10 cellular contexts compared by ENCODE assay signal in the genomic region with DNA sequence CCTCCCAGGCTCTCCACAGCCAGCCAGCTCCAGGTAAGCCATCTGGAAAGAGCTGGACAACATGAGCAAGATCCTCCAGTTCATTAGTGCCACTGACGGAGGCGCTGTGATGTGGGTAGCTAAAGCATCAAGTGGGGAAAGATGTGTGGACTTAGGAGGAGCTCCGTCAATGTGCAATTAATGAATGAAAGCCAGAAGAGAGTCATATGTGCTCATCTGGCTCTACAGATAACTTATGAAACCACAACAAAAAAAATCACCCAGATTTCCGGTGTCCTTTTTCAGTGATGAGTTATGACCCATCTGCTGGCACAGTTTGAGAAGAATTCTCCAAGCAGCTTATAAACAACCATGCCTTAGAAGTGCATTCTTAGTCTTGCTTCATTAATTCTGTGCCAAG.
DNase-seq lines count a peak whose midpoint lies in the region; ATAC-seq lines count a peak whose summit lies in the region.
"Had no signal": no experiment of that assay in that cellular context is flagged by ENCODE, and none has a peak within 500 bp of the region (broad histone marks: within the 10 kb centered on the region; RNA-seq: fewer than 3 reads in every experiment).

No MANE protein-coding gene starts in this region.

- no peak for ATAC-seq in left colon
- ATAC-seq in GM21447 (IDR thresholded peaks at IDR 0.05; ENCODE audit: unreplicated experiment), result no peak
- no peak for ATAC-seq in HG03025 (IDR thresholded peaks at IDR 0.05; ENCODE audit: low FRiP score, unreplicated experiment)
- ATAC-seq: activated CD8-positive, alpha-beta T cell treated with anti-CD3 and anti-CD28 coated beads for 36 hours had no signal

- intact Hi-C loops in left colon (cut with DNase I, micrococcal nuclease), result no loop called here

- no peak overlapping the region for H3K4me3 ChIP-seq in skeletal muscle cell (ENCODE audit: low read depth, low read length)
- H3K4me3 ChIP-seq: SK-N-MC had no signal

- DNase-seq in GM04503 (ENCODE audit: low read depth), result peak; percentile 86
- peak; percentile 11 to 39 for DNase-seq in NCI-H446 (lab: John Stamatoyannopoulos, UW)
- DNase-seq in dedifferentiated amniotic fluid mesenchymal stem cell (ENCODE audit: extremely low spot score), result peak; percentile 26
- peak; percentile 81 for DNase-seq in skeletal muscle cell (ENCODE audit: low read depth)
- DNase-seq in left colon, result no peak
- DNase-seq in UCSD-AML1 (lab: John Stamatoyannopoulos, UW; ENCODE audit: unreplicated experiment), result no peak
- DNase-seq: activated CD8-positive, alpha-beta T cell treated with anti-CD3 and anti-CD28 coated beads for 36 hours had no signal

Comparison
In these comparisons a context has a peak if more than half of its experiments do, and no peak if none do; other contexts are left out.
1. DNase-seq: peak in GM04503 (single experiment), NCI-H446 (2 of 2), dedifferentiated amniotic fluid mesenchymal stem cell (single experiment) and skeletal muscle cell (single experiment); none in left colon (0 of 2) and UCSD-AML1 (single experiment).